ENCODE assay signal across 8 cellular contexts in genomic region chr6:32191696-32192607, GRCh38. TPM values are rescaled to one million over a fixed set of nuclear protein-coding genes. Genes with fewer than 3 reads are reported as not detected.
DNase-seq lines count a peak whose midpoint lies in the region; ATAC-seq and TF ChIP-seq lines count a peak whose summit lies in the region.

No MANE protein-coding gene starts in this region.

- no peaks in the 10 kb centered on the region for H4K20me1 ChIP-seq in GM23338 (replicated peaks; ENCODE audit: insufficient read depth)

- H3K27me3 ChIP-seq in GM23338 (ENCODE audit: insufficient read depth) (no peaks in the 10 kb centered on the region), left ventricle myocardium inferior (ENCODE audit: low read depth) (no peaks in the 10 kb centered on the region)

- no peak overlapping the region for H3K27ac ChIP-seq in GM23338 (ENCODE audit: low read depth)
- H3K27ac ChIP-seq in left ventricle myocardium inferior (replicated peaks): peak overlapping the region; percentile 98

- H3K4me1 ChIP-seq in GM23338 (ENCODE audit: insufficient read depth) (peaks cover 53% of the 10 kb centered on the region), left ventricle myocardium inferior (peaks cover 85% of the 10 kb centered on the region)

- no peaks in the 10 kb centered on the region; the same call in 2 of the 3 replicates for H3K9me3 Mint-ChIP-seq in GM23338
- H3K9me3 Mint-ChIP-seq in activated CD4-positive, alpha-beta memory T cell treated with anti-CD3 and anti-CD28 coated beads for 36 hours: no peaks in the 10 kb centered on the region
- no peaks in the 10 kb centered on the region for H3K9me3 Mint-ChIP-seq in stimulated activated effector memory CD8-positive, alpha-beta T cell treated with anti-CD3 and anti-CD28 coated beads, Interleukin-12 subunit alpha, Interleukin-12 subunit beta, amount 100 ng/mL, for 72 hours

- H3K36me3 ChIP-seq in GM23338 (ENCODE audit: insufficient read depth) (peaks cover 3% of the 10 kb centered on the region; the same call in 1 of the 2 replicates), left ventricle myocardium inferior (peaks cover 10% of the 10 kb centered on the region)

- TF ChIP-seq CTCF in GM23338 (conservative IDR thresholded peaks at IDR 0.05; ENCODE audit: low read depth in 2 of 2): no peak
- no peak for TF ChIP-seq CTCF in left ventricle myocardium inferior (IDR thresholded peaks at IDR 0.05; ENCODE audit: borderline replicate concordance)

- H3K4me3 ChIP-seq in GM23338: peak overlapping the region; percentile 43; the same call in 1 of the 2 replicates
- H3K4me3 ChIP-seq in left ventricle myocardium inferior: peak overlapping the region; percentile 83

- no peak for ATAC-seq in GM23338
- no peak for ATAC-seq in stimulated activated effector memory CD8-positive, alpha-beta T cell treated with anti-CD3 and anti-CD28 coated beads, Interleukin-12 subunit alpha, Interleukin-12 subunit beta, amount 100 ng/mL, for 72 hours
- ATAC-seq in HG03097 (IDR thresholded peaks at IDR 0.05; ENCODE audit: low FRiP score, unreplicated experiment): no peak

- H3K79me2 ChIP-seq in GM23338 (replicated peaks; ENCODE audit: insufficient read depth): peaks cover 12% of the 10 kb centered on the region

- H3K36me3 Mint-ChIP-seq in GM23338 (ENCODE audit: low read depth): peaks cover 21% of the 10 kb centered on the region
- H3K36me3 Mint-ChIP-seq in activated CD4-positive, alpha-beta memory T cell treated with anti-CD3 and anti-CD28 coated beads for 36 hours: peaks cover 33% of the 10 kb centered on the region
- H3K36me3 Mint-ChIP-seq in stimulated activated effector memory CD8-positive, alpha-beta T cell treated with anti-CD3 and anti-CD28 coated beads, Interleukin-12 subunit alpha, Interleukin-12 subunit beta, amount 100 ng/mL, for 72 hours: peaks cover 69% of the 10 kb centered on the region

- POLR2A ChIA-PET in activated CD4-positive, alpha-beta memory T cell treated with anti-CD3 and anti-CD28 coated beads for 36 hours (lab: Charles Lee): interaction anchor here (0.7 to 8.5 kb wide), 2 partner anchors 14 to 44 kb away, joined by 3 to 57 read pairs; partner anchors contain the start of genes AGPAT1 and RNF5

- peaks cover 64% of the 10 kb centered on the region for H3K4me1 Mint-ChIP-seq in GM23338
- peaks cover 43% of the 10 kb centered on the region for H3K4me1 Mint-ChIP-seq in activated CD4-positive, alpha-beta memory T cell treated with anti-CD3 and anti-CD28 coated beads for 36 hours (ENCODE audit: low read depth)
- peaks cover 83% of the 10 kb centered on the region for H3K4me1 Mint-ChIP-seq in stimulated activated effector memory CD8-positive, alpha-beta T cell treated with anti-CD3 and anti-CD28 coated beads, Interleukin-12 subunit alpha, Interleukin-12 subunit beta, amount 100 ng/mL, for 72 hours

- CTCF ChIA-PET in activated CD4-positive, alpha-beta memory T cell treated with anti-CD3 and anti-CD28 coated beads for 36 hours (lab: Charles Lee): interaction anchor here (1.2 to 2.0 kb wide), 3 partner anchors 13 to 647 kb away, joined by 3 to 7 read pairs (median 6); partner anchors contain the start of gene TAP2

- H2AFZ ChIP-seq in GM23338: no peak overlapping the region

- H3K27ac Mint-ChIP-seq in GM23338: peak overlapping the region; percentile 78
- peak overlapping the region; percentile 98 for H3K27ac Mint-ChIP-seq in activated CD4-positive, alpha-beta memory T cell treated with anti-CD3 and anti-CD28 coated beads for 36 hours
- peak overlapping the region; percentile 99 for H3K27ac Mint-ChIP-seq in stimulated activated effector memory CD8-positive, alpha-beta T cell treated with anti-CD3 and anti-CD28 coated beads, Interleukin-12 subunit alpha, Interleukin-12 subunit beta, amount 100 ng/mL, for 72 hours

- H3K4me2 ChIP-seq in GM23338: peak overlapping the region; percentile 78

- H3K27me3 Mint-ChIP-seq in GM23338 (ENCODE audit: insufficient read depth, low read depth, poor library complexity): peaks cover 32% of the 10 kb centered on the region
- H3K27me3 Mint-ChIP-seq in activated CD4-positive, alpha-beta memory T cell treated with anti-CD3 and anti-CD28 coated beads for 36 hours: no peaks in the 10 kb centered on the region

- intact Hi-C loops in activated CD4-positive, alpha-beta memory T cell treated with anti-CD3 and anti-CD28 coated beads for 36 hours (cut with micrococcal nuclease): loop anchor here (5.0 to 10.0 kb wide), 4 partner anchors 367 to 1223 kb away; partner anchors contain the start of genes CUTA, HSPA1B, LTA and PHF1
- intact Hi-C loops in left ventricle myocardium inferior (cut with micrococcal nuclease): no loop called here

- H3K4me3 Mint-ChIP-seq in GM23338: peak overlapping the region; percentile 48
- peak overlapping the region; percentile 92 for H3K4me3 Mint-ChIP-seq in activated CD4-positive, alpha-beta memory T cell treated with anti-CD3 and anti-CD28 coated beads for 36 hours
- peak overlapping the region; percentile 99 for H3K4me3 Mint-ChIP-seq in stimulated activated effector memory CD8-positive, alpha-beta T cell treated with anti-CD3 and anti-CD28 coated beads, Interleukin-12 subunit alpha, Interleukin-12 subunit beta, amount 100 ng/mL, for 72 hours

- H3K9me2 ChIP-seq in GM23338 (ENCODE audit: insufficient read depth): no peaks in the 10 kb centered on the region

- H3K9me3 ChIP-seq in left ventricle myocardium inferior (replicated peaks): no peaks in the 10 kb centered on the region

- H3F3A ChIP-seq in GM23338 (replicated peaks; ENCODE audit: low read depth): peaks cover 16% of the 10 kb centered on the region

- DNase-seq in GM23338 (ENCODE audit: low spot score) (no peak), left ventricle myocardium inferior (no peak), amniotic stem cell (lab: John Stamatoyannopoulos, UW) (no peak), NCI-H510A treated with DMSO at 0.1 percent for 48 hours (lab: John Stamatoyannopoulos, UW) (no peak), dedifferentiated amniotic fluid mesenchymal stem cell (ENCODE audit: extremely low spot score) (no peak)
- peak; percentile 49 for DNase-seq in activated CD4-positive, alpha-beta memory T cell treated with anti-CD3 and anti-CD28 coated beads for 36 hours
- DNase-seq in stimulated activated effector memory CD8-positive, alpha-beta T cell treated with anti-CD3 and anti-CD28 coated beads, Interleukin-12 subunit alpha, Interleukin-12 subunit beta, amount 100 ng/mL, for 72 hours (ENCODE audit: low spot score in 2 of 2): no peak

TF ChIP-seq in GM23338, 12 proteins besides CTCF, POLR2A, EP300 and RAD21 (continues in another document):
- TF ChIP-seq STAT1 (IDR thresholded peaks at IDR 0.05; ENCODE audit: unreplicated experiment): no peak

RNA-seq across cellular contexts. Expression of gene GPSM3, which starts 0.5 kb away (rescaled TPM):
- 4.7 and 7.8 TPM in 2 replicates for total RNA-seq in GM23338 (2014; rRNA removed; shearing (Covaris generic))
- 5.5 and 5.9 TPM in 2 replicates for polyA plus RNA-seq in GM23338 (2016; fragmentation: Nextera tagmentation; extraction: Ambion mirVana)
- 100 to 1,000 TPM; 117 to 118 TPM for total RNA-seq in activated CD4-positive, alpha-beta memory T cell treated with anti-CD3 and anti-CD28 coated beads for 36 hours
- total RNA-seq in left ventricle myocardium inferior: 5.0 TPM

RNA-seq across cellular contexts. Expression of gene PBX2, which starts 1.9 kb away (rescaled TPM):
- 89.4 and 111 TPM in 2 replicates for total RNA-seq in GM23338 (2014; rRNA removed; shearing (Covaris generic))
- polyA plus RNA-seq in GM23338 (2016; fragmentation: Nextera tagmentation; extraction: Ambion mirVana): 7.2 and 8.5 TPM in 2 replicates
- total RNA-seq in activated CD4-positive, alpha-beta memory T cell treated with anti-CD3 and anti-CD28 coated beads for 36 hours: 10 to 100 TPM; 63.4 to 65.9 TPM
- 36.5 TPM for total RNA-seq in left ventricle myocardium inferior

RNA-seq across cellular contexts. Expression of gene AGER, which starts 7.9 kb away (rescaled TPM):
- 2.0 and 2.3 TPM in 2 replicates for total RNA-seq in GM23338 (2014; rRNA removed; shearing (Covaris generic))
- polyA plus RNA-seq in GM23338 (2016; fragmentation: Nextera tagmentation; extraction: Ambion mirVana): 3.4 and 5.0 TPM in 2 replicates
- 10 to 100 TPM; 16.5 to 23.5 TPM for total RNA-seq in activated CD4-positive, alpha-beta memory T cell treated with anti-CD3 and anti-CD28 coated beads for 36 hours
- total RNA-seq in left ventricle myocardium inferior: 1.8 TPM

RNA-seq across cellular contexts. Expression of gene RNF5, which starts 13.7 kb away (rescaled TPM):
- 119 and 127 TPM in 2 replicates for total RNA-seq in GM23338 (2014; rRNA removed; shearing (Covaris generic))
- polyA plus RNA-seq in GM23338 (2016; fragmentation: Nextera tagmentation; extraction: Ambion mirVana): 164 and 173 TPM in 2 replicates
- total RNA-seq in activated CD4-positive, alpha-beta memory T cell treated with anti-CD3 and anti-CD28 coated beads for 36 hours: 10 to 100 TPM; 60.8 to 63.8 TPM
- total RNA-seq in left ventricle myocardium inferior: 76.0 TPM

RNA-seq across cellular contexts. Expression of gene AGPAT1, which starts 16.1 kb away (rescaled TPM):
- total RNA-seq in GM23338 (2014; rRNA removed; shearing (Covaris generic)): 58.8 and 82.1 TPM in 2 replicates
- polyA plus RNA-seq in GM23338 (2016; fragmentation: Nextera tagmentation; extraction: Ambion mirVana): 39.5 and 39.8 TPM in 2 replicates
- total RNA-seq in activated CD4-positive, alpha-beta memory T cell treated with anti-CD3 and anti-CD28 coated beads for 36 hours: 10 to 100 TPM; 34.0 to 34.8 TPM
- 43.0 TPM for total RNA-seq in left ventricle myocardium inferior

Comparison
In these comparisons a context has a peak if more than half of its experiments do, and no peak if none do; other contexts are left out.
1. H3K4me3 Mint-ChIP-seq: peak in every context shown above with its lines; median percentile 99 in stimulated activated effector memory CD8-positive, alpha-beta T cell treated with anti-CD3 and anti-CD28 coated beads, Interleukin-12 subunit alpha, Interleukin-12 subunit beta, amount 100 ng/mL, for 72 hours; 92 in activated CD4-positive, alpha-beta memory T cell treated with anti-CD3 and anti-CD28 coated beads for 36 hours; 48 in GM23338.
2. RNA of gene GPSM3, which starts 0.5 kb away (total RNA-seq): 117 to 118 TPM in activated CD4-positive, alpha-beta memory T cell treated with anti-CD3 and anti-CD28 coated beads for 36 hours; 5.0 TPM in left ventricle myocardium inferior (single experiment) and 4.7 to 7.8 TPM in GM23338; every median in the first group is over 10 times any median in the second.
3. Peak in every context shown above with its lines, with median percentiles within 50 percentile points of each other: H3K27ac Mint-ChIP-seq.